ENCODE assay signal across 10 cellular contexts in genomic region chr3:66473181-66473580, GRCh38. TPM values are rescaled to one million over a fixed set of nuclear protein-coding genes. Genes with fewer than 3 reads are reported as not detected.
A peak's percentile ranks its signal among the peaks of the same experiment; 100 is the strongest.
DNase-seq lines count a peak whose midpoint lies in the region; ATAC-seq and TF ChIP-seq lines count a peak whose summit lies in the region.
"Had no signal": no experiment of that assay in that cellular context is flagged by ENCODE, and none has a peak within 500 bp of the region (broad histone marks: within the 10 kb centered on the region; RNA-seq: fewer than 3 reads in every experiment).

No MANE protein-coding gene starts in this region.

- TF ChIP-seq CTCF in DOHH2 (IDR thresholded peaks at IDR 0.05; ENCODE audit: low read depth, low read length, poor library complexity, severe bottlenecking): no peak
- peak in 1 of 56 donors; percentile 8 for TF ChIP-seq CTCF in dorsolateral prefrontal cortex (IDR thresholded peaks at IDR 0.05 in 54 of 56, conservative IDR thresholded peaks at IDR 0.05 in 2 of 56; ENCODE audit: low read depth in 1 of 56, partially characterized antibody in 56 of 56)
- no peak for TF ChIP-seq CTCF in psoas muscle (IDR thresholded peaks at IDR 0.05)

- DNase-seq in OCI-M1 (lab: John Stamatoyannopoulos, UW) (peak; percentile 57), dorsolateral prefrontal cortex (no peak), psoas muscle (no peak), ecto neural progenitor cell (ENCODE audit: low spot score) (no peak)
- DNase-seq: activated gamma-delta T cell, KG1 had no signal

- ATAC-seq in psoas muscle (peak in 1 of 4 donors; percentile 24), HG03175 (IDR thresholded peaks at IDR 0.05; ENCODE audit: unreplicated experiment) (no peak), GM21367 (IDR thresholded peaks at IDR 0.05; ENCODE audit: unreplicated experiment) (no peak), HG03135 (IDR thresholded peaks at IDR 0.05; ENCODE audit: unreplicated experiment) (no peak)

- no peaks in the 10 kb centered on the region for H3K9me2 ChIP-seq in DOHH2 (replicated peaks; ENCODE audit: control insufficient read depth, low read length)

- H3K36me3 ChIP-seq in DOHH2 (ENCODE audit: control insufficient read depth, low read length): peaks cover 30% of the 10 kb centered on the region
- H3K36me3 ChIP-seq in psoas muscle (ENCODE audit: insufficient read depth in 1 of 2, low read depth in 1 of 2): no peaks in the 10 kb centered on the region

- H3K4me1 ChIP-seq in DOHH2 (ENCODE audit: control insufficient read depth, low read length) (peaks cover 100% of the 10 kb centered on the region), psoas muscle (peaks cover 77% of the 10 kb centered on the region)

- H4K20me1 ChIP-seq in DOHH2 (ENCODE audit: control insufficient read depth, insufficient read depth, low read depth, low read length): peaks cover 46% of the 10 kb centered on the region

- H3K9me3 ChIP-seq in DOHH2 (ENCODE audit: control insufficient read depth, insufficient read depth, low read length): no peaks in the 10 kb centered on the region
- no peaks in the 10 kb centered on the region for H3K9me3 ChIP-seq in psoas muscle

- H3K4me2 ChIP-seq in DOHH2 (ENCODE audit: low read length): peak overlapping the region; percentile 69

- H3K27me3 ChIP-seq in DOHH2 (ENCODE audit: control insufficient read depth, low read length) (no peaks in the 10 kb centered on the region), dorsolateral prefrontal cortex (no peaks in the 10 kb centered on the region), psoas muscle (ENCODE audit: insufficient read depth in 3 of 3, low read length in 2 of 3) (no peaks in the 10 kb centered on the region)

- 28 to 50% (median 39%) methylated on average over 4 of the region's 4 CpGs for WGBS in psoas muscle, 3 donors

- H3K79me2 ChIP-seq in DOHH2 (ENCODE audit: control insufficient read depth, low read length): peaks cover 100% of the 10 kb centered on the region

- intact Hi-C loops in dorsolateral prefrontal cortex (cut with DNase I) (no loop called here), psoas muscle (cut with DNase I) (no loop called here)

- H3K27ac ChIP-seq in DOHH2 (ENCODE audit: low read depth, low read length): peak overlapping the region; percentile 35
- peak overlapping the region in 32 of 59 donors; percentile 1 to 76 (median 42) for H3K27ac ChIP-seq in dorsolateral prefrontal cortex
- peak overlapping the region; percentile 38 for H3K27ac ChIP-seq in psoas muscle

- H3K4me3 ChIP-seq in DOHH2 (ENCODE audit: low read length): peak overlapping the region; percentile 51
- H3K4me3 ChIP-seq in dorsolateral prefrontal cortex: peak overlapping the region in 17 of 59 donors; percentile 0 to 49 (median 8)
- peak overlapping the region; percentile 2 for H3K4me3 ChIP-seq in psoas muscle

- H3F3A ChIP-seq in DOHH2 (ENCODE audit: control insufficient read depth, insufficient read depth): peaks cover 19% of the 10 kb centered on the region

RNA-seq across cellular contexts. Expression of gene LRIG1, which starts 27.6 kb away (rescaled TPM):
- total RNA-seq in dorsolateral prefrontal cortex (100 to 1,000 TPM in 86 of 120 experiments, 10 to 100 TPM in 34; 65.6 to 291 (median 118) TPM), psoas muscle (100 to 1,000 TPM in 1 of 4 donors, 10 to 100 TPM in 3; 41.1 to 119 (median 49.8) TPM)
- polyA plus RNA-seq in psoas muscle: 10 to 100 TPM in 2 of 3 donors, 1 to 10 TPM in 1; 9.8 to 29.4 (median 29.0) TPM
